ENCODE assay signal across 2 cellular contexts in the genomic region with DNA sequence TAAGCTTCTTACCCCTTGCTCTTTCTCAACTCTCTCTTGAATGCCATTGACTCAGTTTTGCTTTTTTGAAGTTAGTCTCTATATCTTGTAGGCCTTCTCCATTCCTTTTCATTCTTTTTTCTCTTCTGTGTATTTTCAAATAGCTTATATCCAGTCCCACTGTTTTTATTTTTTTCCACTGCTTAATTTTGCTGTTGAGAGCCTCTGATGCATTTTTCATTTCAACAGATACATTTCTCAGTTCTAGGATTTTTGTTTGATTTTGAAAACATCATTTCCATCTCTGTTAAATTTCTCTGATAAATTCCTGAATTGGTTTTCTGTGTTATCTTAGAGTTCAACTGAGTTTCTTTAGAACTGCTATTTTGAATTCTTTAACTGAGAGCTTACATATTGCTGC.
TF ChIP-seq lines count a peak whose summit lies in the region.

No MANE protein-coding gene starts in this region.

TF ChIP-seq in GM23338, 12 proteins besides CTCF, POLR2A, EP300 and RAD21 (continued from another document):
- TF ChIP-seq, protein P1, sequence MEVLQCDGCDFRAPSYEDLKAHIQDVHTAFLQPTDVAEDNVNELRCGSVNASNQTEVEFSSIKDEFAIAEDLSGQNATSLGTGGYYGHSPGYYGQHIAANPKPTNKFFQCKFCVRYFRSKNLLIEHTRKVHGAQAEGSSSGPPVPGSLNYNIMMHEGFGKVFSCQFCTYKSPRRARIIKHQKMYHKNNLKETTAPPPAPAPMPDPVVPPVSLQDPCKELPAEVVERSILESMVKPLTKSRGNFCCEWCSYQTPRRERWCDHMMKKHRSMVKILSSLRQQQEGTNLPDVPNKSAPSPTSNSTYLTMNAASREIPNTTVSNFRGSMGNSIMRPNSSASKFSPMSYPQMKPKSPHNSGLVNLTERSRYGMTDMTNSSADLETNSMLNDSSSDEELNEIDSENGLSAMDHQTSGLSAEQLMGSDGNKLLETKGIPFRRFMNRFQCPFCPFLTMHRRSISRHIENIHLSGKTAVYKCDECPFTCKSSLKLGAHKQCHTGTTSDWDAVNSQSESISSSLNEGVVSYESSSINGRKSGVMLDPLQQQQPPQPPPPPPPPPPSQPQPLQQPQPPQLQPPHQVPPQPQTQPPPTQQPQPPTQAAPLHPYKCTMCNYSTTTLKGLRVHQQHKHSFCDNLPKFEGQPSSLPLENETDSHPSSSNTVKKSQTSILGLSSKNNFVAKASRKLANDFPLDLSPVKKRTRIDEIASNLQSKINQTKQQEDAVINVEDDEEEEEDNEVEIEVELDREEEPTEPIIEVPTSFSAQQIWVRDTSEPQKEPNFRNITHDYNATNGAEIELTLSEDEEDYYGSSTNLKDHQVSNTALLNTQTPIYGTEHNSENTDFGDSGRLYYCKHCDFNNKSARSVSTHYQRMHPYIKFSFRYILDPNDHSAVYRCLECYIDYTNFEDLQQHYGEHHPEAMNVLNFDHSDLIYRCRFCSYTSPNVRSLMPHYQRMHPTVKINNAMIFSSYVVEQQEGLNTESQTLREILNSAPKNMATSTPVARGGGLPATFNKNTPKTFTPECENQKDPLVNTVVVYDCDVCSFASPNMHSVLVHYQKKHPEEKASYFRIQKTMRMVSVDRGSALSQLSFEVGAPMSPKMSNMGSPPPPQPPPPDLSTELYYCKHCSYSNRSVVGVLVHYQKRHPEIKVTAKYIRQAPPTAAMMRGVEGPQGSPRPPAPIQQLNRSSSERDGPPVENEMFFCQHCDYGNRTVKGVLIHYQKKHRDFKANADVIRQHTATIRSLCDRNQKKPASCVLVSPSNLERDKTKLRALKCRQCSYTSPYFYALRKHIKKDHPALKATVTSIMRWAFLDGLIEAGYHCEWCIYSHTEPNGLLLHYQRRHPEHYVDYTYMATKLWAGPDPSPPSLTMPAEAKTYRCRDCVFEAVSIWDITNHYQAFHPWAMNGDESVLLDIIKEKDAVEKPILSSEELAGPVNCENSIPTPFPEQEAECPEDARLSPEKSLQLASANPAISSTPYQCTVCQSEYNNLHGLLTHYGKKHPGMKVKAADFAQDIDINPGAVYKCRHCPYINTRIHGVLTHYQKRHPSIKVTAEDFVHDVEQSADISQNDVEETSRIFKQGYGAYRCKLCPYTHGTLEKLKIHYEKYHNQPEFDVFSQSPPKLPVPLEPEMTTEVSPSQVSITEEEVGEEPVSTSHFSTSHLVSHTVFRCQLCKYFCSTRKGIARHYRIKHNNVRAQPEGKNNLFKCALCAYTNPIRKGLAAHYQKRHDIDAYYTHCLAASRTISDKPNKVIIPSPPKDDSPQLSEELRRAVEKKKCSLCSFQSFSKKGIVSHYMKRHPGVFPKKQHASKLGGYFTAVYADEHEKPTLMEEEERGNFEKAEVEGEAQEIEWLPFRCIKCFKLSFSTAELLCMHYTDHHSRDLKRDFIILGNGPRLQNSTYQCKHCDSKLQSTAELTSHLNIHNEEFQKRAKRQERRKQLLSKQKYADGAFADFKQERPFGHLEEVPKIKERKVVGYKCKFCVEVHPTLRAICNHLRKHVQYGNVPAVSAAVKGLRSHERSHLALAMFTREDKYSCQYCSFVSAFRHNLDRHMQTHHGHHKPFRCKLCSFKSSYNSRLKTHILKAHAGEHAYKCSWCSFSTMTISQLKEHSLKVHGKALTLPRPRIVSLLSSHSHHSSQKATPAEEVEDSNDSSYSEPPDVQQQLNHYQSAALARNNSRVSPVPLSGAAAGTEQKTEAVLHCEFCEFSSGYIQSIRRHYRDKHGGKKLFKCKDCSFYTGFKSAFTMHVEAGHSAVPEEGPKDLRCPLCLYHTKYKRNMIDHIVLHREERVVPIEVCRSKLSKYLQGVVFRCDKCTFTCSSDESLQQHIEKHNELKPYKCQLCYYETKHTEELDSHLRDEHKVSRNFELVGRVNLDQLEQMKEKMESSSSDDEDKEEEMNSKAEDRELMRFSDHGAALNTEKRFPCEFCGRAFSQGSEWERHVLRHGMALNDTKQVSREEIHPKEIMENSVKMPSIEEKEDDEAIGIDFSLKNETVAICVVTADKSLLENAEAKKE (CRISPR knock-in tag; IDR thresholded peaks at IDR 0.05): no peak
- no peak for TF ChIP-seq ZNF331 (CRISPR knock-in tag; IDR thresholded peaks at IDR 0.05; ENCODE audit: low read depth)
- TF ChIP-seq STAT1 (IDR thresholded peaks at IDR 0.05; ENCODE audit: unreplicated experiment): no peak

TF ChIP-seq in WTC11, 78 proteins besides CTCF, POLR2A, EP300 and RAD21 (continued from another document):
- TF ChIP-seq, protein P2, sequence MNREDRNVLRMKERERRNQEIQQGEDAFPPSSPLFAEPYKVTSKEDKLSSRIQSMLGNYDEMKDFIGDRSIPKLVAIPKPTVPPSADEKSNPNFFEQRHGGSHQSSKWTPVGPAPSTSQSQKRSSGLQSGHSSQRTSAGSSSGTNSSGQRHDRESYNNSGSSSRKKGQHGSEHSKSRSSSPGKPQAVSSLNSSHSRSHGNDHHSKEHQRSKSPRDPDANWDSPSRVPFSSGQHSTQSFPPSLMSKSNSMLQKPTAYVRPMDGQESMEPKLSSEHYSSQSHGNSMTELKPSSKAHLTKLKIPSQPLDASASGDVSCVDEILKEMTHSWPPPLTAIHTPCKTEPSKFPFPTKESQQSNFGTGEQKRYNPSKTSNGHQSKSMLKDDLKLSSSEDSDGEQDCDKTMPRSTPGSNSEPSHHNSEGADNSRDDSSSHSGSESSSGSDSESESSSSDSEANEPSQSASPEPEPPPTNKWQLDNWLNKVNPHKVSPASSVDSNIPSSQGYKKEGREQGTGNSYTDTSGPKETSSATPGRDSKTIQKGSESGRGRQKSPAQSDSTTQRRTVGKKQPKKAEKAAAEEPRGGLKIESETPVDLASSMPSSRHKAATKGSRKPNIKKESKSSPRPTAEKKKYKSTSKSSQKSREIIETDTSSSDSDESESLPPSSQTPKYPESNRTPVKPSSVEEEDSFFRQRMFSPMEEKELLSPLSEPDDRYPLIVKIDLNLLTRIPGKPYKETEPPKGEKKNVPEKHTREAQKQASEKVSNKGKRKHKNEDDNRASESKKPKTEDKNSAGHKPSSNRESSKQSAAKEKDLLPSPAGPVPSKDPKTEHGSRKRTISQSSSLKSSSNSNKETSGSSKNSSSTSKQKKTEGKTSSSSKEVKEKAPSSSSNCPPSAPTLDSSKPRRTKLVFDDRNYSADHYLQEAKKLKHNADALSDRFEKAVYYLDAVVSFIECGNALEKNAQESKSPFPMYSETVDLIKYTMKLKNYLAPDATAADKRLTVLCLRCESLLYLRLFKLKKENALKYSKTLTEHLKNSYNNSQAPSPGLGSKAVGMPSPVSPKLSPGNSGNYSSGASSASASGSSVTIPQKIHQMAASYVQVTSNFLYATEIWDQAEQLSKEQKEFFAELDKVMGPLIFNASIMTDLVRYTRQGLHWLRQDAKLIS (CRISPR knock-in tag; IDR thresholded peaks at IDR 0.05; ENCODE audit: borderline replicate concordance): no peak
- TF ChIP-seq GRHL2 (CRISPR knock-in tag; IDR thresholded peaks at IDR 0.05; ENCODE audit: insufficient replicate concordance, severe bottlenecking) (no peak), SMAD4 (CRISPR knock-in tag; IDR thresholded peaks at IDR 0.05) (no peak)
